In the genomic region with DNA sequence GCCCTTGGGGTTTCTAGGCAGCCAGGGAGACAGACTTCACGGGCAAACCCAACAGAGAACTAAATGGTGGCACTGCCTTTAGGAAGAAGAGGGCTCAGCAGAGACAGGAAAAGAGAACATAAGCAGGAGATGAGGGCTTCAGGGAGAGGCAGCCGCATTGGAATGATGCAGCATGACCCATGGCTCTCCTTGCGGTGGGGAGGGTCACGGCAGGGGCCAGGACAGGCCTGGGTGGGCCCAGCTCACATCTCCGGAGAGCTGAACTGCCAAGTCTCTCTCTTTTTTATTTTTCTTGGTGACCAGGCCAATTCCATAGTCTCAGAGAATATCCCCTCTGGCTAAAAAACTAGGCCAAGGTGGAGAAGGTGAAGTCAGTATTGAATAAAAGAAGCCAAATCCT, we compare ENCODE assay signal across 1 cellular context.
TF ChIP-seq lines count a peak whose summit lies in the region.

No MANE protein-coding gene starts in this region.

TF ChIP-seq in liver, 16 proteins besides CTCF, POLR2A, EP300 and RAD21:
- TF ChIP-seq, protein P1, sequence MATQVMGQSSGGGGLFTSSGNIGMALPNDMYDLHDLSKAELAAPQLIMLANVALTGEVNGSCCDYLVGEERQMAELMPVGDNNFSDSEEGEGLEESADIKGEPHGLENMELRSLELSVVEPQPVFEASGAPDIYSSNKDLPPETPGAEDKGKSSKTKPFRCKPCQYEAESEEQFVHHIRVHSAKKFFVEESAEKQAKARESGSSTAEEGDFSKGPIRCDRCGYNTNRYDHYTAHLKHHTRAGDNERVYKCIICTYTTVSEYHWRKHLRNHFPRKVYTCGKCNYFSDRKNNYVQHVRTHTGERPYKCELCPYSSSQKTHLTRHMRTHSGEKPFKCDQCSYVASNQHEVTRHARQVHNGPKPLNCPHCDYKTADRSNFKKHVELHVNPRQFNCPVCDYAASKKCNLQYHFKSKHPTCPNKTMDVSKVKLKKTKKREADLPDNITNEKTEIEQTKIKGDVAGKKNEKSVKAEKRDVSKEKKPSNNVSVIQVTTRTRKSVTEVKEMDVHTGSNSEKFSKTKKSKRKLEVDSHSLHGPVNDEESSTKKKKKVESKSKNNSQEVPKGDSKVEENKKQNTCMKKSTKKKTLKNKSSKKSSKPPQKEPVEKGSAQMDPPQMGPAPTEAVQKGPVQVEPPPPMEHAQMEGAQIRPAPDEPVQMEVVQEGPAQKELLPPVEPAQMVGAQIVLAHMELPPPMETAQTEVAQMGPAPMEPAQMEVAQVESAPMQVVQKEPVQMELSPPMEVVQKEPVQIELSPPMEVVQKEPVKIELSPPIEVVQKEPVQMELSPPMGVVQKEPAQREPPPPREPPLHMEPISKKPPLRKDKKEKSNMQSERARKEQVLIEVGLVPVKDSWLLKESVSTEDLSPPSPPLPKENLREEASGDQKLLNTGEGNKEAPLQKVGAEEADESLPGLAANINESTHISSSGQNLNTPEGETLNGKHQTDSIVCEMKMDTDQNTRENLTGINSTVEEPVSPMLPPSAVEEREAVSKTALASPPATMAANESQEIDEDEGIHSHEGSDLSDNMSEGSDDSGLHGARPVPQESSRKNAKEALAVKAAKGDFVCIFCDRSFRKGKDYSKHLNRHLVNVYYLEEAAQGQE (IDR thresholded peaks at IDR 0.05) = no peak
- TF ChIP-seq HNF4G (IDR thresholded peaks at IDR 0.05) = no peak
- TF ChIP-seq FOXA1 (IDR thresholded peaks at IDR 0.05) = no peak
- TF ChIP-seq JUND (IDR thresholded peaks at IDR 0.05) = no peak
- TF ChIP-seq SP1 (IDR thresholded peaks at IDR 0.05) = no peak
- TF ChIP-seq NR2F2 (IDR thresholded peaks at IDR 0.05) = no peak
- TF ChIP-seq, protein P2, sequence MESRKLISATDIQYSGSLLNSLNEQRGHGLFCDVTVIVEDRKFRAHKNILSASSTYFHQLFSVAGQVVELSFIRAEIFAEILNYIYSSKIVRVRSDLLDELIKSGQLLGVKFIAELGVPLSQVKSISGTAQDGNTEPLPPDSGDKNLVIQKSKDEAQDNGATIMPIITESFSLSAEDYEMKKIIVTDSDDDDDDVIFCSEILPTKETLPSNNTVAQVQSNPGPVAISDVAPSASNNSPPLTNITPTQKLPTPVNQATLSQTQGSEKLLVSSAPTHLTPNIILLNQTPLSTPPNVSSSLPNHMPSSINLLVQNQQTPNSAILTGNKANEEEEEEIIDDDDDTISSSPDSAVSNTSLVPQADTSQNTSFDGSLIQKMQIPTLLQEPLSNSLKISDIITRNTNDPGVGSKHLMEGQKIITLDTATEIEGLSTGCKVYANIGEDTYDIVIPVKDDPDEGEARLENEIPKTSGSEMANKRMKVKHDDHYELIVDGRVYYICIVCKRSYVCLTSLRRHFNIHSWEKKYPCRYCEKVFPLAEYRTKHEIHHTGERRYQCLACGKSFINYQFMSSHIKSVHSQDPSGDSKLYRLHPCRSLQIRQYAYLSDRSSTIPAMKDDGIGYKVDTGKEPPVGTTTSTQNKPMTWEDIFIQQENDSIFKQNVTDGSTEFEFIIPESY (IDR thresholded peaks at IDR 0.05) = no peak
- no peak for TF ChIP-seq FOXA2 (IDR thresholded peaks at IDR 0.05)
- TF ChIP-seq EGR1 (IDR thresholded peaks at IDR 0.05; ENCODE audit: low read depth in 2 of 2) = no peak
- TF ChIP-seq GABPA (IDR thresholded peaks at IDR 0.05 in 1 of 2, conservative IDR thresholded peaks at IDR 0.05 in 1 of 2) = no peak
- TF ChIP-seq, protein P3, sequence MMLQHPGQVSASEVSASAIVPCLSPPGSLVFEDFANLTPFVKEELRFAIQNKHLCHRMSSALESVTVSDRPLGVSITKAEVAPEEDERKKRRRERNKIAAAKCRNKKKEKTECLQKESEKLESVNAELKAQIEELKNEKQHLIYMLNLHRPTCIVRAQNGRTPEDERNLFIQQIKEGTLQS (IDR thresholded peaks at IDR 0.05) = no peak
- no peak for TF ChIP-seq HNF4A (conservative IDR thresholded peaks at IDR 0.05)
- no peak for TF ChIP-seq TAF1 (conservative IDR thresholded peaks at IDR 0.05)
- TF ChIP-seq, protein P4, sequence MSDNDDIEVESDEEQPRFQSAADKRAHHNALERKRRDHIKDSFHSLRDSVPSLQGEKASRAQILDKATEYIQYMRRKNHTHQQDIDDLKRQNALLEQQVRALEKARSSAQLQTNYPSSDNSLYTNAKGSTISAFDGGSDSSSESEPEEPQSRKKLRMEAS (IDR thresholded peaks at IDR 0.05) = no peak
- TF ChIP-seq RXRA (IDR thresholded peaks at IDR 0.05) = no peak
- no peak for TF ChIP-seq YY1 (IDR thresholded peaks at IDR 0.05)
TF ChIP-seq in liver: peak in this region for 0.
